In the genomic region with DNA sequence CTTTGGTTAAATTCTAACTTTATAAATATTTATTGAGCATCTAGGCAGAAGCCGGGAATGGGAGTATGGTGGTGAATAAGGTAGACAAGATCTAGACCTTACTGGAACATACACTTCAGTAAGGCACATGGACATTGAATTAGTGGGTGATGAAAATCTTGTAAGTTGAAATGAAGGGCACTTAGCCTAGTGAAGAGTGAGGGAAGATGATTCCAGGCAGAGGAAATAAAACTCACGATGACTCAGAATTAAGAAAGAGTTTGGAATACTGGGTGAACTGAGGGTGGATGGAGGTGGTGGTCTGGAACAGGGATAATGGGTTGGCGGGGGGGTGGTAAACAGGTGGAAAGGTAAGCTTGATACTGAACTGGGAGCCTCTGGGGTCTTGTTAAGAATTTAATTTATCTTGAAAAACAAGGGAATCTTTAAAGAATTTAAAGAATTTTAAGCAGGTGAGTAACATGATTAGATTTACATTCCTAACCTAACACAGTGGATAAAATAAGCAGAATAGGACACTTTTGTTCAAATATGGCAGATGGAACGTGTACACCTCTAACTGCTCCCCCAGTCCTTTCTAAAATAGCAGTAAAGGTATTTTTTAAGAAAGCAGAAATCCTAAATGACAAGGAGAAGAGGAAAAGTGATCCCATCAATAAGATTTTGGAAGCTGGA, we compare ENCODE assay signal across 26 cellular contexts.
A peak's percentile ranks its signal among the peaks of the same experiment; 100 is the strongest.
DNase-seq lines count a peak whose midpoint lies in the region; ATAC-seq and TF ChIP-seq lines count a peak whose summit lies in the region.
"Had no signal": no experiment of that assay in that cellular context is flagged by ENCODE, and none has a peak within 500 bp of the region (broad histone marks: within the 10 kb centered on the region; RNA-seq: fewer than 3 reads in every experiment).

No MANE protein-coding gene starts in this region.

- WGBS in mesenchymal stem cell, result 95% methylated on average over 3 of the region's 4 CpGs

- H3K18ac ChIP-seq in mesenchymal stem cell (ENCODE audit: low read depth in 1 of 2, low read length in 2 of 2), result no peak overlapping the region

- DNase-seq in Caki2 (ENCODE audit: low read depth) (peak; percentile 37), HT1080 (ENCODE audit: low read depth) (peak; percentile 51), astrocyte of the spinal cord (ENCODE audit: low read depth, low spot score) (peak; percentile 3), glutamatergic neuron (no peak), mesenchymal stem cell (no peak), osteocyte (ENCODE audit: extremely low spot score, unreplicated experiment) (no peak), caudate nucleus (lab: John Stamatoyannopoulos, UW) (no peak)
- DNase-seq: activated CD8-positive, alpha-beta memory T cell treated with anti-CD3 and anti-CD28 coated beads, Interleukin-2, amount 50 U/mL, for 48 hours; activated effector memory CD4-positive, alpha-beta T cell treated with Interleukin-2 at 50 U/mL for 16 hours; CD4-positive, CD25-positive, alpha-beta regulatory T cell; DMS153; dorsolateral prefrontal cortex; head of caudate nucleus; left lung; midbrain; NCI-H146; NCI-H2171; SHP77 treated with DMSO at 0.1 percent for 48 hours; stimulated activated naive CD4-positive, alpha-beta T cell; thyroid gland had no signal

- H3K9me3 Mint-ChIP-seq in glutamatergic neuron (ENCODE audit: unreplicated experiment) (no peaks in the 10 kb centered on the region), osteocyte (ENCODE audit: unreplicated experiment) (peaks cover 10% of the 10 kb centered on the region)
- H3K9me3 Mint-ChIP-seq: neural crest cell had no signal

- H3K36me3 Mint-ChIP-seq in glutamatergic neuron (ENCODE audit: unreplicated experiment), result no peaks in the 10 kb centered on the region
- H3K36me3 Mint-ChIP-seq in osteocyte (ENCODE audit: unreplicated experiment), result no peaks in the 10 kb centered on the region
- H3K36me3 Mint-ChIP-seq: CD4-positive, CD25-positive, alpha-beta regulatory T cell had no signal

- H3K27ac ChIP-seq in mesenchymal stem cell (ENCODE audit: low read length, poor library complexity, severe bottlenecking) (no peak overlapping the region), caudate nucleus (ENCODE audit: low read depth, low read length) (no peak overlapping the region)
- H3K27ac ChIP-seq: dorsolateral prefrontal cortex, left lung, prostate gland, skin epidermis, thyroid gland, VCaP had no signal

- no peak overlapping the region for H2AFZ ChIP-seq in mesenchymal stem cell (ENCODE audit: low read depth, low read length)

- H2BK15ac ChIP-seq in mesenchymal stem cell (ENCODE audit: low read depth, poor library complexity, severe bottlenecking), result no peak overlapping the region

- peaks cover 1% of the 10 kb centered on the region for H3K27me3 Mint-ChIP-seq in glutamatergic neuron (ENCODE audit: unreplicated experiment)
- no peaks in the 10 kb centered on the region for H3K27me3 Mint-ChIP-seq in osteocyte (ENCODE audit: unreplicated experiment)

- no peak overlapping the region for H3K23ac ChIP-seq in mesenchymal stem cell (ENCODE audit: low read length in 2 of 2)

- H3K79me1 ChIP-seq in mesenchymal stem cell (replicated peaks; ENCODE audit: low read length, poor library complexity, severe bottlenecking), result no peaks in the 10 kb centered on the region

- peaks cover 1% of the 10 kb centered on the region for H3K4me1 ChIP-seq in mesenchymal stem cell (ENCODE audit: control insufficient read depth, insufficient read depth, low read depth, low read length)
- H3K4me1 ChIP-seq: left lung, prostate gland, thyroid gland had no signal

- no peaks in the 10 kb centered on the region for H3K27me3 ChIP-seq in mesenchymal stem cell (ENCODE audit: control insufficient read depth in 1 of 2, insufficient read depth in 1 of 2, low read length in 2 of 2)
- H3K27me3 ChIP-seq: dorsolateral prefrontal cortex, left lung, thyroid gland had no signal

- H3K4me1 Mint-ChIP-seq in glutamatergic neuron (ENCODE audit: low read depth, unreplicated experiment), result peaks cover 6% of the 10 kb centered on the region
- no peaks in the 10 kb centered on the region for H3K4me1 Mint-ChIP-seq in osteocyte (ENCODE audit: unreplicated experiment)
- H3K4me1 Mint-ChIP-seq: CD4-positive, CD25-positive, alpha-beta regulatory T cell; neural crest cell had no signal

- H3K4ac ChIP-seq in mesenchymal stem cell (ENCODE audit: low read depth in 1 of 2, low read length in 2 of 2), result no peak overlapping the region

- H3K9ac ChIP-seq in mesenchymal stem cell (ENCODE audit: low read length), result no peak overlapping the region

- H3K4me3 Mint-ChIP-seq in glutamatergic neuron (ENCODE audit: unreplicated experiment) (no peak overlapping the region), osteocyte (ENCODE audit: unreplicated experiment) (no peak overlapping the region)
- H3K4me3 Mint-ChIP-seq: CD4-positive, CD25-positive, alpha-beta regulatory T cell; neural crest cell had no signal

- H4K91ac ChIP-seq in mesenchymal stem cell (ENCODE audit: low read length), result no peak overlapping the region

- in situ Hi-C loops in Caki2 (cut with HindIII; ENCODE audit: low pct_unique_long_range_greater_than_20kb, low sequenced_read_pairs) (no loop called here), astrocyte of the spinal cord (cut with HindIII; ENCODE audit: low sequenced_read_pairs) (no loop called here)

- H2BK12ac ChIP-seq in mesenchymal stem cell (ENCODE audit: low read length in 2 of 2), result no peak overlapping the region

- H2AK5ac ChIP-seq in mesenchymal stem cell (ENCODE audit: low read length, severe bottlenecking), result no peak overlapping the region

- no peak overlapping the region for H2BK120ac ChIP-seq in mesenchymal stem cell (ENCODE audit: low read depth, low read length)

- ATAC-seq in HG02763 (IDR thresholded peaks at IDR 0.05; ENCODE audit: unreplicated experiment), result no peak
- ATAC-seq: esophagus mucosa, left lung had no signal

- H3K27ac Mint-ChIP-seq in glutamatergic neuron (ENCODE audit: unreplicated experiment) (peak overlapping the region; percentile 53), osteocyte (ENCODE audit: unreplicated experiment) (no peak overlapping the region)

- no peaks in the 10 kb centered on the region for H3K36me3 ChIP-seq in mesenchymal stem cell (ENCODE audit: control insufficient read depth in 1 of 2, insufficient read depth in 2 of 2, low read depth in 1 of 2, low read length in 2 of 2)
- H3K36me3 ChIP-seq: left lung, prostate gland, thyroid gland had no signal

- no peak overlapping the region for H4K8ac ChIP-seq in mesenchymal stem cell (ENCODE audit: low read length)

- TF ChIP-seq CTCF in astrocyte of the spinal cord (IDR thresholded peaks at IDR 0.05; ENCODE audit: low read depth, low read length) (no peak), glutamatergic neuron (IDR thresholded peaks at IDR 0.05; ENCODE audit: partially characterized antibody, unreplicated experiment) (no peak), osteocyte (IDR thresholded peaks at IDR 0.05) (no peak)

- no peak overlapping the region for H3K14ac ChIP-seq in mesenchymal stem cell (ENCODE audit: low read length in 2 of 2)

- no peak overlapping the region for H3K4me3 ChIP-seq in astrocyte of the spinal cord (ENCODE audit: low read depth, low read length)
- H3K4me3 ChIP-seq in mesenchymal stem cell (ENCODE audit: insufficient read depth in 1 of 2, low read depth in 1 of 2, low read length in 2 of 2), result no peak overlapping the region
- H3K4me3 ChIP-seq: dorsolateral prefrontal cortex, left lung, prostate gland, skin epidermis, thyroid gland had no signal

- H3K9me3 ChIP-seq in mesenchymal stem cell (ENCODE audit: control insufficient read depth, low read length), result no peaks in the 10 kb centered on the region
- H3K9me3 ChIP-seq: left lung, prostate gland, thyroid gland had no signal

- no peak overlapping the region for H3K4me2 ChIP-seq in mesenchymal stem cell (ENCODE audit: low read length, poor library complexity, severe bottlenecking)

- no peak overlapping the region for H2BK5ac ChIP-seq in mesenchymal stem cell (ENCODE audit: low read depth, low read length, poor library complexity, severe bottlenecking)

Comparison
In these comparisons a context has a peak if more than half of its experiments do, and no peak if none do; other contexts are left out.
1. DNase-seq: peak in Caki2 (single experiment), HT1080 (single experiment) and astrocyte of the spinal cord (single experiment); none in glutamatergic neuron (single experiment), mesenchymal stem cell (single experiment), osteocyte (single experiment) and caudate nucleus (0 of 61).